ENCODE assay signal across 8 cellular contexts in the genomic region with DNA sequence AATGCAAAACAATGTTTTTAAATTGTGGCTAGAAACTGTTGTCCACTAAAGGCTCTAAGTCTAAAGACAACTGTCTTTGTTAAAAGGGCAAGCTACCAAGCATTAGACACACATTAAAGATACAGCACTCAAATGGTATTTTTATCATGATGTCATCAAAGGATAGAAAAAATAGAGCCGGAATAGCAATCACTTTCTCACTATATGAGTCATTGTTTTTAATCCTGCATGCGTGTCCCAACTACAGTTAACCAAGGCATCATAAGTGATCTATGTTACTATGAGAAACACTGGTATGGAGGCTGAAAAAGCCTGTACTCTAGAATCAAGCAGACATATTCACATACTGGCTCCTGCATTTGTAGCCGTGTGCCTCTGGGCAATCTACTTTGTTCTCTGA. TPM values are rescaled to one million over a fixed set of nuclear protein-coding genes. Genes with fewer than 3 reads are reported as not detected.
DNase-seq lines count a peak whose midpoint lies in the region; ATAC-seq and TF ChIP-seq lines count a peak whose summit lies in the region.

No MANE protein-coding gene starts in this region.

- no peak overlapping the region for H3K4me3 ChIP-seq in Peyer's patch

- peaks cover 3% of the 10 kb centered on the region for H3K36me3 Mint-ChIP-seq in T-helper 17 cell (ENCODE audit: low read depth)

- ATAC-seq in T-helper 17 cell, result no peak
- no peak for ATAC-seq in GM21528 (IDR thresholded peaks at IDR 0.05; ENCODE audit: low FRiP score, unreplicated experiment)

- peak overlapping the region; percentile 100 for H3K27ac Mint-ChIP-seq in T-helper 17 cell

- no peak for TF ChIP-seq POLR2A in Peyer's patch (IDR thresholded peaks at IDR 0.05)

- no peaks in the 10 kb centered on the region for H3K27me3 ChIP-seq in Peyer's patch

- peak overlapping the region in 2 of 4 donors; percentile 98 to 99 for H3K27ac ChIP-seq in Peyer's patch

- no peak overlapping the region for H3K4me3 Mint-ChIP-seq in T-helper 17 cell

- no peak for TF ChIP-seq CTCF in Peyer's patch (IDR thresholded peaks at IDR 0.05)

- H3K36me3 ChIP-seq in Peyer's patch, result no peaks in the 10 kb centered on the region

- peaks cover 20% of the 10 kb centered on the region for H3K4me1 Mint-ChIP-seq in T-helper 17 cell

- no peaks in the 10 kb centered on the region for H3K27me3 Mint-ChIP-seq in T-helper 17 cell

- DNase-seq in NOMO-1 treated with DMSO at 0.1 percent for 48 hours (lab: John Stamatoyannopoulos, UW; ENCODE audit: unreplicated experiment) (peak; percentile 20), NOMO-1 treated with dmso at 0.1 percent for 144 hours (lab: John Stamatoyannopoulos, UW; ENCODE audit: unreplicated experiment) (no peak), T-helper 17 cell (no peak), glomerular endothelial cell (ENCODE audit: extremely low read depth, low read depth, low spot score) (peak; percentile 82), superior temporal gyrus (ENCODE audit: extremely low spot score) (peak; percentile 73), HuH-7 (ENCODE audit: low spot score) (no peak), Peyer's patch (no peak)

- H3K9me3 ChIP-seq in T-helper 17 cell (ENCODE audit: control insufficient read depth, low read length, poor library complexity, severe bottlenecking), result no peaks in the 10 kb centered on the region
- H3K9me3 ChIP-seq in Peyer's patch, result no peaks in the 10 kb centered on the region

- peaks cover 0 to 18% (median 5%) of the 10 kb centered on the region in 4 donors for H3K4me1 ChIP-seq in Peyer's patch

RNA-seq across cellular contexts. Expression of gene PJA2, which starts 1.9 kb away (rescaled TPM):
- total RNA-seq in T-helper 17 cell (10 to 100 TPM; 63.9 to 68.0 TPM), glomerular endothelial cell (60.8 and 74.6 TPM in 2 replicates), Peyer's patch (10 to 100 TPM; 40.6 to 68.5 (median 51.6) TPM)

Comparison
In these comparisons a context has a peak if more than half of its experiments do, and no peak if none do; other contexts are left out.
1. DNase-seq: peak in NOMO-1 treated with DMSO at 0.1 percent for 48 hours (single experiment), glomerular endothelial cell (single experiment) and superior temporal gyrus (single experiment); none in NOMO-1 treated with dmso at 0.1 percent for 144 hours (single experiment), T-helper 17 cell (0 of 3), HuH-7 (single experiment) and Peyer's patch (0 of 3).